In the genomic region with DNA sequence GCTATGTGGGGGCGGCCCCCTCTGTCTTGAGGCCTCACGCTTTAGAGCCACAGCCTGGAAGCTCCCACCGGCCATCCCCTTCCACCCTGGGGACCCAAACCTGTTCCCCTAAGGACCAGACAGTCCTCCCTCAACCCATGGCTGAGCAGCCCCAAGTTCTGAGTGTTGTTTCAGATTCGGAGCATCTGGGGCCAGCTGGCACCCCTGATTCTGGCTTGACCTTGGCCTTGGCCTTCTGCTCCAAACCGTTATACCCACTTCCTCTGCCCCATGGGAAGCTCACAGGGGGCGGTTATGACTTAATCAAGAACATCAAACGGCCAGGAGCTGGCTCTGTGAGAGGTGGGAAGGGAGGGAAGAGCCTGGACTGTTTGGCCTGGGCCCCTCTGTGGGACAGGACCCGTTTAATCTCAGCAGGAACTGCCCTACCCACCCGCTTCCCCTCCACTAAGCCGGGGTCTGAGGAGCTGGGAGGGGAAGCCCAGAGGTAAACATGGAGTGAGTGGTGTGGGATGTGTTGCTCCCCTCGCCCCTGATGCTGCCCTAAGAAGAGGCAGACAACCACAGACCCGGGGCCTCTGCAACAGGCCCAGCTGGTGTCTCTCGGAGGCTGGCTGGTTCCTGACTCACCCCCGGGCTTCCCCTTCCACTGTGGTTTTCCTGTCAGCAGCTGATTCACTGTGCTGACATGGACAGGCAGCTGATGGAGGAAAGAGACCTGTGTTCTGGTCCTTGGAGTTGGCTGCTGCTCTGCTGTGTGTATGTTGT, we compare ENCODE assay signal across 1 cellular context.
TF ChIP-seq lines count a peak whose summit lies in the region.

No MANE protein-coding gene starts in this region.

TF ChIP-seq in K562, 482 proteins besides CTCF, POLR2A, EP300 and RAD21 (continued from another document):
- TF ChIP-seq, protein P1, sequence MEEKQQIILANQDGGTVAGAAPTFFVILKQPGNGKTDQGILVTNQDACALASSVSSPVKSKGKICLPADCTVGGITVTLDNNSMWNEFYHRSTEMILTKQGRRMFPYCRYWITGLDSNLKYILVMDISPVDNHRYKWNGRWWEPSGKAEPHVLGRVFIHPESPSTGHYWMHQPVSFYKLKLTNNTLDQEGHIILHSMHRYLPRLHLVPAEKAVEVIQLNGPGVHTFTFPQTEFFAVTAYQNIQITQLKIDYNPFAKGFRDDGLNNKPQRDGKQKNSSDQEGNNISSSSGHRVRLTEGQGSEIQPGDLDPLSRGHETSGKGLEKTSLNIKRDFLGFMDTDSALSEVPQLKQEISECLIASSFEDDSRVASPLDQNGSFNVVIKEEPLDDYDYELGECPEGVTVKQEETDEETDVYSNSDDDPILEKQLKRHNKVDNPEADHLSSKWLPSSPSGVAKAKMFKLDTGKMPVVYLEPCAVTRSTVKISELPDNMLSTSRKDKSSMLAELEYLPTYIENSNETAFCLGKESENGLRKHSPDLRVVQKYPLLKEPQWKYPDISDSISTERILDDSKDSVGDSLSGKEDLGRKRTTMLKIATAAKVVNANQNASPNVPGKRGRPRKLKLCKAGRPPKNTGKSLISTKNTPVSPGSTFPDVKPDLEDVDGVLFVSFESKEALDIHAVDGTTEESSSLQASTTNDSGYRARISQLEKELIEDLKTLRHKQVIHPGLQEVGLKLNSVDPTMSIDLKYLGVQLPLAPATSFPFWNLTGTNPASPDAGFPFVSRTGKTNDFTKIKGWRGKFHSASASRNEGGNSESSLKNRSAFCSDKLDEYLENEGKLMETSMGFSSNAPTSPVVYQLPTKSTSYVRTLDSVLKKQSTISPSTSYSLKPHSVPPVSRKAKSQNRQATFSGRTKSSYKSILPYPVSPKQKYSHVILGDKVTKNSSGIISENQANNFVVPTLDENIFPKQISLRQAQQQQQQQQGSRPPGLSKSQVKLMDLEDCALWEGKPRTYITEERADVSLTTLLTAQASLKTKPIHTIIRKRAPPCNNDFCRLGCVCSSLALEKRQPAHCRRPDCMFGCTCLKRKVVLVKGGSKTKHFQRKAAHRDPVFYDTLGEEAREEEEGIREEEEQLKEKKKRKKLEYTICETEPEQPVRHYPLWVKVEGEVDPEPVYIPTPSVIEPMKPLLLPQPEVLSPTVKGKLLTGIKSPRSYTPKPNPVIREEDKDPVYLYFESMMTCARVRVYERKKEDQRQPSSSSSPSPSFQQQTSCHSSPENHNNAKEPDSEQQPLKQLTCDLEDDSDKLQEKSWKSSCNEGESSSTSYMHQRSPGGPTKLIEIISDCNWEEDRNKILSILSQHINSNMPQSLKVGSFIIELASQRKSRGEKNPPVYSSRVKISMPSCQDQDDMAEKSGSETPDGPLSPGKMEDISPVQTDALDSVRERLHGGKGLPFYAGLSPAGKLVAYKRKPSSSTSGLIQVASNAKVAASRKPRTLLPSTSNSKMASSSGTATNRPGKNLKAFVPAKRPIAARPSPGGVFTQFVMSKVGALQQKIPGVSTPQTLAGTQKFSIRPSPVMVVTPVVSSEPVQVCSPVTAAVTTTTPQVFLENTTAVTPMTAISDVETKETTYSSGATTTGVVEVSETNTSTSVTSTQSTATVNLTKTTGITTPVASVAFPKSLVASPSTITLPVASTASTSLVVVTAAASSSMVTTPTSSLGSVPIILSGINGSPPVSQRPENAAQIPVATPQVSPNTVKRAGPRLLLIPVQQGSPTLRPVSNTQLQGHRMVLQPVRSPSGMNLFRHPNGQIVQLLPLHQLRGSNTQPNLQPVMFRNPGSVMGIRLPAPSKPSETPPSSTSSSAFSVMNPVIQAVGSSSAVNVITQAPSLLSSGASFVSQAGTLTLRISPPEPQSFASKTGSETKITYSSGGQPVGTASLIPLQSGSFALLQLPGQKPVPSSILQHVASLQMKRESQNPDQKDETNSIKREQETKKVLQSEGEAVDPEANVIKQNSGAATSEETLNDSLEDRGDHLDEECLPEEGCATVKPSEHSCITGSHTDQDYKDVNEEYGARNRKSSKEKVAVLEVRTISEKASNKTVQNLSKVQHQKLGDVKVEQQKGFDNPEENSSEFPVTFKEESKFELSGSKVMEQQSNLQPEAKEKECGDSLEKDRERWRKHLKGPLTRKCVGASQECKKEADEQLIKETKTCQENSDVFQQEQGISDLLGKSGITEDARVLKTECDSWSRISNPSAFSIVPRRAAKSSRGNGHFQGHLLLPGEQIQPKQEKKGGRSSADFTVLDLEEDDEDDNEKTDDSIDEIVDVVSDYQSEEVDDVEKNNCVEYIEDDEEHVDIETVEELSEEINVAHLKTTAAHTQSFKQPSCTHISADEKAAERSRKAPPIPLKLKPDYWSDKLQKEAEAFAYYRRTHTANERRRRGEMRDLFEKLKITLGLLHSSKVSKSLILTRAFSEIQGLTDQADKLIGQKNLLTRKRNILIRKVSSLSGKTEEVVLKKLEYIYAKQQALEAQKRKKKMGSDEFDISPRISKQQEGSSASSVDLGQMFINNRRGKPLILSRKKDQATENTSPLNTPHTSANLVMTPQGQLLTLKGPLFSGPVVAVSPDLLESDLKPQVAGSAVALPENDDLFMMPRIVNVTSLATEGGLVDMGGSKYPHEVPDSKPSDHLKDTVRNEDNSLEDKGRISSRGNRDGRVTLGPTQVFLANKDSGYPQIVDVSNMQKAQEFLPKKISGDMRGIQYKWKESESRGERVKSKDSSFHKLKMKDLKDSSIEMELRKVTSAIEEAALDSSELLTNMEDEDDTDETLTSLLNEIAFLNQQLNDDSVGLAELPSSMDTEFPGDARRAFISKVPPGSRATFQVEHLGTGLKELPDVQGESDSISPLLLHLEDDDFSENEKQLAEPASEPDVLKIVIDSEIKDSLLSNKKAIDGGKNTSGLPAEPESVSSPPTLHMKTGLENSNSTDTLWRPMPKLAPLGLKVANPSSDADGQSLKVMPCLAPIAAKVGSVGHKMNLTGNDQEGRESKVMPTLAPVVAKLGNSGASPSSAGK (IDR thresholded peaks at IDR 0.05): no peak
- TF ChIP-seq TRIM24 (IDR thresholded peaks at IDR 0.05) (no peak), RBM14 (IDR thresholded peaks at IDR 0.05; ENCODE audit: borderline replicate concordance, insufficient read depth, low read depth, low read length) (no peak), LARP7 (IDR thresholded peaks at IDR 0.05) (no peak), SRSF9 (IDR thresholded peaks at IDR 0.05; ENCODE audit: borderline replicate concordance, low read depth, low read length) (no peak), RNF2 (IDR thresholded peaks at IDR 0.05) (no peak), PCBP2 (IDR thresholded peaks at IDR 0.05; ENCODE audit: low read depth, low read length, poor library complexity, severe bottlenecking) (no peak), ZZZ3 (IDR thresholded peaks at IDR 0.05) (no peak), TCFL5 (CRISPR knock-in tag; conservative IDR thresholded peaks at IDR 0.05) (no peak)
